ENCODE assay signal across 32 cellular contexts in genomic region chrX:50643525-50644137, GRCh38.
DNase-seq lines count a peak whose midpoint lies in the region; ATAC-seq and TF ChIP-seq lines count a peak whose summit lies in the region.
"Had no signal": no experiment of that assay in that cellular context is flagged by ENCODE, and none has a peak within 500 bp of the region (broad histone marks: within the 10 kb centered on the region; RNA-seq: fewer than 3 reads in every experiment).

No MANE protein-coding gene starts in this region.

- H3K9me3 Mint-ChIP-seq in H9 (peaks cover 47 to 54% of the 10 kb centered on the region in 2 experiments), osteocyte (ENCODE audit: unreplicated experiment) (peaks cover 5% of the 10 kb centered on the region)
- H3K9me3 Mint-ChIP-seq: activated B cell treated with CpG ODN at 0.5 μM for 24 hours; activated CD4-positive, alpha-beta T cell treated with anti-CD3 and anti-CD28 coated beads, Interleukin-2, amount 10 ng/mL, durations not matched to agents 7 days and 5 days; activated naive CD4-positive, alpha-beta T cell treated with anti-CD3 and anti-CD28 coated beads, Interleukin-2, amount 50 U/mL, for 72 hours; naive thymus-derived CD8-positive, alpha-beta T cell; stimulated activated memory B cell treated with anti-CD40 and anti-IgM and Interleukin-4, amounts not matched to agents 10 μg/mL and 1 μg/mL and 100 μg/mL, for 72 hours had no signal

- no peak overlapping the region for H3K4me2 ChIP-seq in H9 (ENCODE audit: insufficient read depth, insufficient read length, low read length)
- H3K4me2 ChIP-seq: A549, hepatocyte, SK-N-SH had no signal

- H2BK5ac ChIP-seq in H9 (ENCODE audit: insufficient read length, low read length), result peak overlapping the region; percentile 22

- H3K14ac ChIP-seq in H9 (ENCODE audit: insufficient read depth, low read length), result no peak overlapping the region; the same call in 1 of the 2 replicates

- H4K5ac ChIP-seq in H9 (ENCODE audit: insufficient read length, low read depth, low read length), result no peak overlapping the region

- peak overlapping the region; percentile 62 for H4K91ac ChIP-seq in H9 (ENCODE audit: insufficient read length, low read depth, low read length)

- H3K23me2 ChIP-seq in H9 (ENCODE audit: insufficient read length, low read depth, low read length, poor library complexity, severe bottlenecking), result no peaks in the 10 kb centered on the region

- H3K4me3 Mint-ChIP-seq in H9 (no peak overlapping the region), osteocyte (ENCODE audit: unreplicated experiment) (no peak overlapping the region)
- H3K4me3 Mint-ChIP-seq: activated B cell treated with CpG ODN at 0.5 μM for 24 hours; activated CD4-positive, alpha-beta T cell treated with anti-CD3 and anti-CD28 coated beads, Interleukin-2, amount 10 ng/mL, durations not matched to agents 7 days and 5 days; CD4-positive, CD25-positive, alpha-beta regulatory T cell; naive thymus-derived CD8-positive, alpha-beta T cell; stimulated activated memory B cell treated with anti-CD40 and anti-IgM and Interleukin-4, amounts not matched to agents 10 μg/mL and 1 μg/mL and 100 μg/mL, for 72 hours had no signal

- H2BK12ac ChIP-seq in H9 (ENCODE audit: insufficient read length, low read depth, low read length), result no peak overlapping the region

- no peak overlapping the region for H3K56ac ChIP-seq in H9 (ENCODE audit: insufficient read length, low read depth, low read length)

- H2AK5ac ChIP-seq in H9 (ENCODE audit: insufficient read length, low read length), result no peak overlapping the region

- no peaks in the 10 kb centered on the region for H3K36me3 ChIP-seq in esophagus muscularis mucosa
- H3K36me3 ChIP-seq: colonic mucosa, prostate gland, vagina had no signal

- H2BK15ac ChIP-seq in H9 (ENCODE audit: low read depth, low read length), result no peak overlapping the region

- peaks cover 0 to 1% (median 0%) of the 10 kb centered on the region in 3 experiments; a peak in 2 of 7 replicates for H3K36me3 Mint-ChIP-seq in H9 (ENCODE audit: insufficient read depth in 1 of 3, low read depth in 3 of 3)
- no peaks in the 10 kb centered on the region for H3K36me3 Mint-ChIP-seq in osteocyte (ENCODE audit: unreplicated experiment)
- H3K36me3 Mint-ChIP-seq: activated naive CD4-positive, alpha-beta T cell treated with anti-CD3 and anti-CD28 coated beads, Interleukin-2, amount 50 U/mL, for 72 hours; CD4-positive, CD25-positive, alpha-beta regulatory T cell; naive thymus-derived CD8-positive, alpha-beta T cell; stimulated activated memory B cell treated with anti-CD40 and anti-IgM and Interleukin-4, amounts not matched to agents 10 μg/mL and 1 μg/mL and 100 μg/mL, for 72 hours had no signal

- peak; percentile 86 to 87 for ATAC-seq in right cardiac atrium
- ATAC-seq: A549; activated naive CD4-positive, alpha-beta T cell treated with anti-CD3 and anti-CD28 coated beads, Interleukin-2, amount 50 U/mL, for 72 hours; esophagus mucosa; foreskin keratinocyte; K562; left colon; naive thymus-derived CD8-positive, alpha-beta T cell; stimulated activated memory B cell treated with anti-CD40 and anti-IgM and Interleukin-4, amounts not matched to agents 10 μg/mL and 1 μg/mL and 100 μg/mL, for 72 hours had no signal

- TF ChIP-seq CTCF in H9 (conservative IDR thresholded peaks at IDR 0.05) (no peak), esophagus muscularis mucosa (IDR thresholded peaks at IDR 0.05) (no peak), osteocyte (IDR thresholded peaks at IDR 0.05) (no peak)

- H3K4me1 ChIP-seq in H9 (ENCODE audit: insufficient read depth, low read length), result peaks cover 9% of the 10 kb centered on the region; the same call in 1 of the 2 replicates
- peaks cover 0 to 7% (median 4%) of the 10 kb centered on the region in 4 donors for H3K4me1 ChIP-seq in esophagus muscularis mucosa
- peaks cover 2% of the 10 kb centered on the region for H3K4me1 ChIP-seq in right cardiac atrium (ENCODE audit: control insufficient read depth, insufficient read depth, low read length)
- H3K4me1 ChIP-seq: A549, colonic mucosa, prostate gland, testis, vagina had no signal

- H4K8ac ChIP-seq in H9 (replicated peaks; ENCODE audit: insufficient read length, low read depth, low read length), result no peak overlapping the region

- no peak overlapping the region for H2BK20ac ChIP-seq in H9 (ENCODE audit: low read depth, low read length, poor library complexity, severe bottlenecking)

- H3K9me3 ChIP-seq in H9 (ENCODE audit: control insufficient read depth, low read depth, low read length) (no peaks in the 10 kb centered on the region), esophagus muscularis mucosa (no peaks in the 10 kb centered on the region), right cardiac atrium (ENCODE audit: control insufficient read depth, low read length) (no peaks in the 10 kb centered on the region)
- H3K9me3 ChIP-seq: A549, colonic mucosa, prostate gland, SK-N-SH, testis, vagina had no signal

- H4K20me1 ChIP-seq in H9 (ENCODE audit: control insufficient read depth, insufficient read depth, insufficient read length), result no peaks in the 10 kb centered on the region

- H3K27me3 ChIP-seq in H9 (ENCODE audit: insufficient read depth, low read length) (no peaks in the 10 kb centered on the region), esophagus muscularis mucosa (no peaks in the 10 kb centered on the region), right cardiac atrium (ENCODE audit: control insufficient read depth, insufficient read depth) (no peaks in the 10 kb centered on the region)
- H3K27me3 ChIP-seq: colonic mucosa, foreskin keratinocyte, hepatocyte, testis, vagina had no signal

- peaks cover 18 to 20% of the 10 kb centered on the region in 2 experiments for H3K4me1 Mint-ChIP-seq in H9
- H3K4me1 Mint-ChIP-seq in osteocyte (ENCODE audit: unreplicated experiment), result no peaks in the 10 kb centered on the region
- H3K4me1 Mint-ChIP-seq: activated B cell treated with CpG ODN at 0.5 μM for 24 hours; activated CD4-positive, alpha-beta T cell treated with anti-CD3 and anti-CD28 coated beads, Interleukin-2, amount 10 ng/mL, durations not matched to agents 7 days and 5 days; CD4-positive, CD25-positive, alpha-beta regulatory T cell; stimulated activated memory B cell treated with anti-CD40 and anti-IgM and Interleukin-4, amounts not matched to agents 10 μg/mL and 1 μg/mL and 100 μg/mL, for 72 hours had no signal

- no peak overlapping the region for H3K4ac ChIP-seq in H9 (ENCODE audit: low read depth, low read length)

- TF ChIP-seq POLR2A in esophagus muscularis mucosa (IDR thresholded peaks at IDR 0.05; ENCODE audit: low read depth), result no peak

- intact Hi-C loops in esophagus muscularis mucosa (cut with DNase I), result no loop called here
- intact Hi-C loops in right cardiac atrium (cut with DNase I), result no loop called here

- no CpG with 5 or more reads among the region's 7 CpGs for WGBS in H9 (ENCODE audit: extremely low coverage, insufficient read length, low lambda C conversion rate)
- 62% methylated on average over 7 of the region's 7 CpGs for WGBS in esophagus muscularis mucosa
- 64% methylated on average over 7 of the region's 7 CpGs for WGBS in right cardiac atrium

- peak overlapping the region; percentile 25 to 37 (median 27) for H3K4me3 ChIP-seq in esophagus muscularis mucosa
- H3K4me3 ChIP-seq in right cardiac atrium (ENCODE audit: low read length), result peak overlapping the region; percentile 67
- H3K4me3 ChIP-seq: A549, colonic mucosa, hepatocyte, K562, prostate gland, testis had no signal

- H3K27ac ChIP-seq in H9 (ENCODE audit: insufficient read length, low read depth, low read length) (no peak overlapping the region), esophagus muscularis mucosa (replicated peaks in 1 of 4) (peak overlapping the region in 1 of 4 donors; percentile 35), right cardiac atrium (ENCODE audit: low read length) (peak overlapping the region; percentile 62)
- H3K27ac ChIP-seq: A549, colonic mucosa, foreskin keratinocyte, hepatocyte, prostate gland, testis, vagina had no signal

- H3K27ac Mint-ChIP-seq in H9, result no peak overlapping the region
- H3K27ac Mint-ChIP-seq in osteocyte (ENCODE audit: unreplicated experiment), result no peak overlapping the region
- H3K27ac Mint-ChIP-seq: activated B cell treated with CpG ODN at 0.5 μM for 24 hours; activated CD4-positive, alpha-beta T cell treated with anti-CD3 and anti-CD28 coated beads, Interleukin-2, amount 10 ng/mL, durations not matched to agents 7 days and 5 days; activated naive CD4-positive, alpha-beta T cell treated with anti-CD3 and anti-CD28 coated beads, Interleukin-2, amount 50 U/mL, for 72 hours; CD4-positive, CD25-positive, alpha-beta regulatory T cell; naive thymus-derived CD8-positive, alpha-beta T cell; stimulated activated memory B cell treated with anti-CD40 and anti-IgM and Interleukin-4, amounts not matched to agents 10 μg/mL and 1 μg/mL and 100 μg/mL, for 72 hours had no signal

- no peaks in the 10 kb centered on the region for H3K79me2 ChIP-seq in H9 (ENCODE audit: insufficient read depth, low read length)
- H3K79me2 ChIP-seq: hepatocyte had no signal

- no peak overlapping the region for H3T11ph ChIP-seq in H9 (ENCODE audit: low read length)

- DNase-seq in H9, result no peak
- no peak for DNase-seq in esophagus muscularis mucosa (ENCODE audit: extremely low spot score)
- peak; percentile 57 to 71 (median 70) for DNase-seq in right cardiac atrium
- peak; percentile 73 for DNase-seq in pulmonary artery endothelial cell (ENCODE audit: low read depth, low spot score)
- DNase-seq in cerebellum (ENCODE audit: low spot score), result no peak
- DNase-seq in osteocyte (ENCODE audit: extremely low spot score, unreplicated experiment), result no peak
- DNase-seq in NCI-H510A treated with DMSO at 0.1 percent for 48 hours (lab: John Stamatoyannopoulos, UW), result no peak
- DNase-seq in medulla oblongata (ENCODE audit: extremely low spot score), result no peak
- DNase-seq: activated B cell treated with CpG ODN at 0.5 μM for 24 hours; activated CD4-positive, alpha-beta T cell treated with anti-CD3 and anti-CD28 coated beads, Interleukin-2, amount 10 ng/mL, durations not matched to agents 7 days and 5 days; activated effector memory CD4-positive, alpha-beta T cell treated with Interleukin-2 at 50 U/mL for 16 hours; activated T-cell treated with anti-CD3 and anti-CD28 coated beads, Interleukin-2, amount 50 U/mL, for 1 hour; anterior cingulate cortex; Calu3; CD4-positive, CD25-positive, alpha-beta regulatory T cell; colonic mucosa; DMS79; foreskin keratinocyte; left colon; naive thymus-derived CD8-positive, alpha-beta T cell; NCI-H1048; NK-92 treated with Interleukin-12 subunit alpha and Interleukin-12 subunit beta, amount 100 ng/mL, for 24 hours; SK-N-SH; testis had no signal

- no peaks in the 10 kb centered on the region; the same call in 1 of the 2 replicates for H3K27me3 Mint-ChIP-seq in H9 (ENCODE audit: low read depth)
- no peaks in the 10 kb centered on the region for H3K27me3 Mint-ChIP-seq in osteocyte (ENCODE audit: unreplicated experiment)
- H3K27me3 Mint-ChIP-seq: activated B cell treated with CpG ODN at 0.5 μM for 24 hours; activated CD4-positive, alpha-beta T cell treated with anti-CD3 and anti-CD28 coated beads, Interleukin-2, amount 10 ng/mL, durations not matched to agents 7 days and 5 days; CD4-positive, CD25-positive, alpha-beta regulatory T cell; stimulated activated memory B cell treated with anti-CD40 and anti-IgM and Interleukin-4, amounts not matched to agents 10 μg/mL and 1 μg/mL and 100 μg/mL, for 72 hours had no signal

- no peak overlapping the region for H2AFZ ChIP-seq in H9 (ENCODE audit: low read length)
- H2AFZ ChIP-seq: hepatocyte had no signal

- H3K18ac ChIP-seq in H9 (ENCODE audit: insufficient read length, low read depth, low read length), result no peak overlapping the region

- H3K23ac ChIP-seq in H9 (ENCODE audit: insufficient read length, low read depth, low read length), result no peak overlapping the region

- no peak for TF ChIP-seq EP300 in esophagus muscularis mucosa (IDR thresholded peaks at IDR 0.05)

- no peaks in the 10 kb centered on the region for H3K79me1 ChIP-seq in H9 (ENCODE audit: insufficient read depth, low read depth, low read length, poor library complexity, severe bottlenecking)

- no peak overlapping the region for H2BK120ac ChIP-seq in H9 (ENCODE audit: low read depth, low read length, poor library complexity, severe bottlenecking)

- H3K9ac ChIP-seq in H9 (ENCODE audit: extremely low read depth, insufficient read length, low read length), result no peak overlapping the region
- H3K9ac ChIP-seq: SK-N-SH had no signal

Comparison
In these comparisons a context has a peak if more than half of its experiments do, and no peak if none do; other contexts are left out.
1. DNase-seq: peak in right cardiac atrium (3 of 3) and pulmonary artery endothelial cell (single experiment); none in H9 (single experiment), esophagus muscularis mucosa (single experiment), cerebellum (single experiment), osteocyte (single experiment), NCI-H510A treated with DMSO at 0.1 percent for 48 hours (single experiment) and medulla oblongata (single experiment).